Comparison of ENCODE assay signal across 8 cellular contexts in the genomic region with DNA sequence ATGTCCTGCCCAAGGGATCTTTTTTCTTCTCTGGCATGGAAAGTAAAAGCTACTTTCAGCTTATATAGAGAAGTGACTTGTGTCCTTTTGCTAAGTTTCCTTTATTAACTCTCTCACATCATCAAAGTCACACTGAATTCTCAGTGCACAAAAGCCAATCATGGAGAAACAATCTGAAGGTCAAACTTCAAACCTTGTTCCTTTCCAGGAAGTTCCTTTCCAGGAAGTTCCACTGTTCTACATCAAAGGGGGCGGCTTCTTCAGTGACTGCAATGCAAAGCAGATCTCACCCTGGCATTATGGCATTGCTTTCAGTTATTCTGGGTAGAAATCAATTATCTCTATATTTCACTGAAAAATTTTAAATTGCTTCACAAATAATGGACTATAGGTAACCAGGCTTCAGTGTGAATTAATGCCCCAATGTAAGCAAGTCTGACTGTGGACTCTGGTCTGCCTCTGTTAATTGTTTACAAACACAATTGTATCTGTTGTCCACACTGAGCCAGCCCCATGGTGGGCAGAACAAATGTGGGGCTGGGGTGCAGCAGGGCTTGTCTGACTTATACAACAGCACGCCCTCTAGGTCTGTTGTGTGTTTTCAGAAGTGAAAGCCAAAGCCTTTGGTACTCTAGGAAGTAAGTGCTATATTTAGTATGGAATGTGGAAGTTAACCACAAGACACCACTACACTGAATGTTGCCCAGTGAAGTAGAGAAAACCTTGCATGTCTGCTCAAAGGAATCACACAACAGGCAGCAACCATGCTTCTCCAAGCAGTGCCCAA.
DNase-seq lines count a peak whose midpoint lies in the region; ATAC-seq and TF ChIP-seq lines count a peak whose summit lies in the region.

No MANE protein-coding gene starts in this region.

- peak; percentile 61 for ATAC-seq in RWPE2 (ENCODE audit: low read depth)
- peak; percentile 46 for ATAC-seq in esophagus mucosa
- no peak for ATAC-seq in GM18502 (IDR thresholded peaks at IDR 0.05; ENCODE audit: poor library complexity, unreplicated experiment)
- no peak for ATAC-seq in HG02642 (IDR thresholded peaks at IDR 0.05; ENCODE audit: poor library complexity, unreplicated experiment)

- no peak overlapping the region for H3K4me3 Mint-ChIP-seq in neural progenitor cell

- H3K27ac ChIP-seq in RWPE2 (ENCODE audit: poor library complexity, severe bottlenecking) (no peak overlapping the region), neural progenitor cell (no peak overlapping the region), neuronal stem cell (replicated peaks; ENCODE audit: low read length) (no peak overlapping the region)

- peaks cover 77% of the 10 kb centered on the region for H3K36me3 ChIP-seq in RWPE2 (ENCODE audit: low read depth)
- H3K36me3 ChIP-seq in neural progenitor cell: peaks cover 5% of the 10 kb centered on the region
- peaks cover 21 to 95% of the 10 kb centered on the region in 2 donors for H3K36me3 ChIP-seq in neuronal stem cell (replicated peaks in 1 of 2; ENCODE audit: control insufficient read depth in 2 of 2, insufficient read depth in 2 of 2, low read length in 2 of 2)

- H3K79me1 ChIP-seq in neuronal stem cell (ENCODE audit: low read depth, low read length): peaks cover 2% of the 10 kb centered on the region

- TF ChIP-seq CTCF in RWPE2 (IDR thresholded peaks at IDR 0.05; ENCODE audit: poor library complexity, severe bottlenecking) (no peak), neural progenitor cell (IDR thresholded peaks at IDR 0.05) (peak; percentile 25)

- H2BK15ac ChIP-seq in neuronal stem cell (ENCODE audit: low read length): no peak overlapping the region

- peaks cover 30% of the 10 kb centered on the region for H3K4me1 Mint-ChIP-seq in neural progenitor cell

- no peaks in the 10 kb centered on the region for H3K79me2 ChIP-seq in neural progenitor cell (ENCODE audit: low read depth)

- DNase-seq in GM03348 (ENCODE audit: low spot score) (peak; percentile 82), RWPE2 (ENCODE audit: low spot score) (no peak), neural progenitor cell (ENCODE audit: low spot score) (peak; percentile 60), neuronal stem cell (ENCODE audit: low spot score) (no peak), NCI-H1105 (lab: John Stamatoyannopoulos, UW) (no peak)

- H4K91ac ChIP-seq in neuronal stem cell (ENCODE audit: low read depth, low read length, poor library complexity): no peak overlapping the region

- H2AFZ ChIP-seq in neural progenitor cell (replicated peaks) (no peak overlapping the region), neuronal stem cell (ENCODE audit: low read length) (no peak overlapping the region)

- no peaks in the 10 kb centered on the region for H3K9me3 Mint-ChIP-seq in neural progenitor cell

- peaks cover 9% of the 10 kb centered on the region for H4K20me1 ChIP-seq in neural progenitor cell (ENCODE audit: low read depth)

- no peak overlapping the region for H4K8ac ChIP-seq in neuronal stem cell (ENCODE audit: low read depth, low read length)

- no peak overlapping the region for H3K23ac ChIP-seq in neuronal stem cell (ENCODE audit: low read depth, low read length, poor library complexity)

- no peak overlapping the region for H2BK12ac ChIP-seq in neuronal stem cell (ENCODE audit: low read length)

- H3K27me3 ChIP-seq in RWPE2 (ENCODE audit: insufficient read depth, poor library complexity, severe bottlenecking) (no peaks in the 10 kb centered on the region), neural progenitor cell (no peaks in the 10 kb centered on the region), neuronal stem cell (ENCODE audit: control insufficient read depth in 3 of 3, insufficient read depth in 3 of 3, low read depth in 1 of 3, low read length in 3 of 3) (no peaks in the 10 kb centered on the region)

- WGBS in neuronal stem cell (ENCODE audit: extremely low coverage in 2 of 2, insufficient read length in 2 of 2, insufficient replicate concordance in 1 of 2), 2 donors: no CpG with 5 or more reads among the region's 2 CpGs

- no peak overlapping the region for H3K14ac ChIP-seq in neuronal stem cell (ENCODE audit: low read length)

- no peak overlapping the region for H3K18ac ChIP-seq in neuronal stem cell (ENCODE audit: low read length)

- no peak overlapping the region for H2BK120ac ChIP-seq in neuronal stem cell (ENCODE audit: low read depth, low read length)

- H3K4me2 ChIP-seq in neural progenitor cell (no peak overlapping the region), neuronal stem cell (ENCODE audit: insufficient read depth, low read length, poor library complexity, severe bottlenecking) (no peak overlapping the region)

- peaks cover 52% of the 10 kb centered on the region for H3K36me3 Mint-ChIP-seq in neural progenitor cell

- H3K9ac ChIP-seq in neural progenitor cell (no peak overlapping the region), neuronal stem cell (ENCODE audit: low read depth, low read length, poor library complexity) (no peak overlapping the region)

- H2AK5ac ChIP-seq in neuronal stem cell (ENCODE audit: low read depth, low read length): no peak overlapping the region

- H2BK5ac ChIP-seq in neuronal stem cell (ENCODE audit: low read length): no peak overlapping the region

- H3F3A ChIP-seq in neural progenitor cell (ENCODE audit: low read depth): no peaks in the 10 kb centered on the region

- H3K4me1 ChIP-seq in RWPE2 (ENCODE audit: insufficient read depth, poor library complexity, severe bottlenecking) (no peaks in the 10 kb centered on the region), neural progenitor cell (peaks cover 19% of the 10 kb centered on the region), neuronal stem cell (ENCODE audit: control insufficient read depth in 2 of 2, insufficient read depth in 1 of 2, low read depth in 1 of 2, low read length in 2 of 2) (peaks cover 3 to 24% of the 10 kb centered on the region in 2 donors)

- no peak overlapping the region for H3K27ac Mint-ChIP-seq in neural progenitor cell

- peaks cover under 1% of the 10 kb centered on the region for H3K27me3 Mint-ChIP-seq in neural progenitor cell (ENCODE audit: insufficient read depth, low read depth)

- H3K9me3 ChIP-seq in RWPE2 (ENCODE audit: severe bottlenecking): no peaks in the 10 kb centered on the region
- no peaks in the 10 kb centered on the region for H3K9me3 ChIP-seq in neural progenitor cell (ENCODE audit: low read depth)
- H3K9me3 ChIP-seq in neuronal stem cell (replicated peaks in 1 of 2; ENCODE audit: control insufficient read depth in 2 of 2, insufficient read depth in 1 of 2, low read depth in 1 of 2, low read length in 2 of 2): no peaks in the 10 kb centered on the region

- H3K4ac ChIP-seq in neuronal stem cell (ENCODE audit: low read length): no peak overlapping the region

- H3K4me3 ChIP-seq in RWPE2 (ENCODE audit: severe bottlenecking) (no peak overlapping the region), neural progenitor cell (no peak overlapping the region), neuronal stem cell (ENCODE audit: low read length in 2 of 2) (no peak overlapping the region)

Comparison
In these comparisons a context has a peak if more than half of its experiments do, and no peak if none do; other contexts are left out.
1. DNase-seq: peak in GM03348 (single experiment) and neural progenitor cell (single experiment); none in RWPE2 (single experiment), neuronal stem cell (single experiment) and NCI-H1105 (single experiment).
2. ATAC-seq: peak in RWPE2 (single experiment) and esophagus mucosa (single experiment); none in GM18502 (single experiment) and HG02642 (single experiment).